Comparison of ENCODE assay signal across 1 cellular context in the genomic region with DNA sequence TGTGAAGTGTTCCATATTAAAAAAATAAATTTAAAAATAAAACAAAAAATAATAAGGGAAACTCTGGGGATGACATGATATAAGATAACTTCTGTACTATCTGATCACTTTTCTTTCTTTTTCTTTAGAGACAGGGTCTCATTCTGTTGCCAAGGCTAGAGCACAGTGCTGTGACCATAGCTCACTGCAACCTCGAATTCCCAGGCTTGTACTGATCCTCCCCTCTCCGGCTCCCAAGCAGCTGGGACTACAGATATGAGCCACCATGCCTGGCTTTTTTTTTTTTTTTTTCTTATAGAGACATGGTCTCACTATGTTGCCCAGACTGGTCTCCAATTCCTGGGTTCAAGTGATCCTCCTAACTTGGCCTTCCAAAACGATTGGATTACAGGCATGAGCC.
TF ChIP-seq lines count a peak whose summit lies in the region.

No MANE protein-coding gene starts in this region.

TF ChIP-seq in GM23338, 12 proteins besides CTCF, POLR2A, EP300 and RAD21 (continued from another document):
- TF ChIP-seq ZNF114 (CRISPR knock-in tag; IDR thresholded peaks at IDR 0.05) = no peak
TF ChIP-seq in GM23338: peak in this region for 0.
